17 cellular contexts compared by ENCODE assay signal in genomic region chr2:241853651-241854341, GRCh38. TPM values are rescaled to one million over a fixed set of nuclear protein-coding genes. Genes with fewer than 3 reads are reported as not detected.
A peak's percentile ranks its signal among the peaks of the same experiment; 100 is the strongest.
DNase-seq lines count a peak whose midpoint lies in the region; ATAC-seq, FAIRE-seq and TF ChIP-seq lines count a peak whose summit lies in the region.
"Had no signal": no experiment of that assay in that cellular context is flagged by ENCODE, and none has a peak within 500 bp of the region (broad histone marks: within the 10 kb centered on the region; RNA-seq: fewer than 3 reads in every experiment).

No MANE protein-coding gene starts in this region.

- no peak for FAIRE-seq in astrocyte (lab: Jason Lieb, UNC)
- FAIRE-seq: bronchial epithelial cell, GM18507 had no signal

- H3K4me1 ChIP-seq in BLaER1 treated with 17β-estradiol and CSF1 and Interleukin-3, amounts not matched to agents 10 nM and 100 nM, result peaks cover 54 to 71% (median 60%) of the 10 kb centered on the region in 10 experiments
- peaks cover 9% of the 10 kb centered on the region for H3K4me1 ChIP-seq in astrocyte (ENCODE audit: insufficient read depth, low read length)
- H3K4me1 ChIP-seq in mucosa of descending colon (ENCODE audit: low read depth), result peaks cover under 1% of the 10 kb centered on the region

- no peak overlapping the region for H2AFZ ChIP-seq in astrocyte (ENCODE audit: low read depth, low read length)
- H2AFZ ChIP-seq: neural progenitor cell had no signal

- no peak overlapping the region for H3K4me3 ChIP-seq in BLaER1 treated with 17β-estradiol and CSF1 and Interleukin-3, amounts not matched to agents 10 nM and 100 nM
- H3K4me3 ChIP-seq in astrocyte (ENCODE audit: insufficient read depth, low read depth, low read length) (no peak overlapping the region), mucosa of descending colon (no peak overlapping the region)
- H3K4me3 ChIP-seq: neural progenitor cell, SK-N-MC had no signal

- TF ChIP-seq CTCF in GM20000 (IDR thresholded peaks at IDR 0.05; ENCODE audit: extremely low read depth, missing control alignments) (no peak), astrocyte (IDR thresholded peaks at IDR 0.05; ENCODE audit: insufficient read depth, low read depth, low read length) (no peak), mucosa of descending colon (IDR thresholded peaks at IDR 0.05) (no peak)

- peak overlapping the region in 8 of 11 experiments; percentile 7 to 97 (median 56); a peak in 7 of 22 replicates for H3K9ac ChIP-seq in BLaER1 treated with 17β-estradiol and CSF1 and Interleukin-3, amounts not matched to agents 10 nM and 100 nM
- no peak overlapping the region for H3K9ac ChIP-seq in astrocyte (ENCODE audit: low read length)
- H3K9ac ChIP-seq: neural progenitor cell had no signal

- H3K9me3 Mint-ChIP-seq in astrocyte (ENCODE audit: unreplicated experiment), result no peaks in the 10 kb centered on the region
- H3K9me3 Mint-ChIP-seq in T-helper 2 cell treated with Interferon-gamma antibody and Interleukin-4, amounts not matched to agents 5 μg/mL and 100 μg/mL, for 36 hours, result no peaks in the 10 kb centered on the region
- H3K9me3 Mint-ChIP-seq: immature natural killer cell, neural progenitor cell had no signal

- intact Hi-C loops in mucosa of descending colon (cut with DNase I, micrococcal nuclease), result no loop called here

- H3K27me3 ChIP-seq in BLaER1 treated with 17β-estradiol and CSF1 and Interleukin-3, amounts not matched to agents 10 nM and 100 nM, result no peaks in the 10 kb centered on the region; a peak in 1 of 22 replicates
- no peaks in the 10 kb centered on the region for H3K27me3 ChIP-seq in astrocyte (ENCODE audit: insufficient read depth, low read length)
- H3K27me3 ChIP-seq: neural progenitor cell had no signal

- H3K79me2 ChIP-seq in astrocyte (ENCODE audit: insufficient read depth, low read length), result no peaks in the 10 kb centered on the region

- H3K9me3 ChIP-seq in BLaER1 treated with 17β-estradiol and CSF1 and Interleukin-3, amounts not matched to agents 10 nM and 100 nM (replicated peaks in 1 of 11), result no peaks in the 10 kb centered on the region
- H3K9me3 ChIP-seq in astrocyte (ENCODE audit: insufficient read depth, low read depth, low read length), result no peaks in the 10 kb centered on the region
- no peaks in the 10 kb centered on the region for H3K9me3 ChIP-seq in mucosa of descending colon

- peaks cover 0 to 45% (median 0%) of the 10 kb centered on the region in 11 experiments; a peak in 7 of 22 replicates for H4K20me1 ChIP-seq in BLaER1 treated with 17β-estradiol and CSF1 and Interleukin-3, amounts not matched to agents 10 nM and 100 nM
- no peaks in the 10 kb centered on the region for H4K20me1 ChIP-seq in astrocyte (ENCODE audit: insufficient read depth, low read length)

- peaks cover 0 to 28% (median 0%) of the 10 kb centered on the region in 11 experiments; a peak in 5 of 22 replicates for H3K36me3 ChIP-seq in BLaER1 treated with 17β-estradiol and CSF1 and Interleukin-3, amounts not matched to agents 10 nM and 100 nM
- H3K36me3 ChIP-seq in astrocyte (ENCODE audit: insufficient read depth, low read length), result no peaks in the 10 kb centered on the region
- no peaks in the 10 kb centered on the region for H3K36me3 ChIP-seq in mucosa of descending colon (ENCODE audit: low read depth)
- H3K36me3 ChIP-seq: neural progenitor cell had no signal

- ATAC-seq in mucosa of descending colon, result no peak
- ATAC-seq in GM19023 (IDR thresholded peaks at IDR 0.05; ENCODE audit: unreplicated experiment), result no peak
- ATAC-seq in GM18858 (IDR thresholded peaks at IDR 0.05; ENCODE audit: unreplicated experiment), result no peak

- no peak overlapping the region for H3K4me3 Mint-ChIP-seq in astrocyte (ENCODE audit: unreplicated experiment)
- H3K4me3 Mint-ChIP-seq in T-helper 2 cell treated with Interferon-gamma antibody and Interleukin-4, amounts not matched to agents 5 μg/mL and 100 μg/mL, for 36 hours, result no peak overlapping the region
- H3K4me3 Mint-ChIP-seq: immature natural killer cell, neural progenitor cell had no signal

- no peaks in the 10 kb centered on the region for H3K36me3 Mint-ChIP-seq in astrocyte (ENCODE audit: low read depth, unreplicated experiment)
- H3K36me3 Mint-ChIP-seq in T-helper 2 cell treated with Interferon-gamma antibody and Interleukin-4, amounts not matched to agents 5 μg/mL and 100 μg/mL, for 36 hours (ENCODE audit: low read depth), result no peaks in the 10 kb centered on the region
- H3K36me3 Mint-ChIP-seq: immature natural killer cell, neural progenitor cell had no signal

- H3K27me3 Mint-ChIP-seq in astrocyte (ENCODE audit: low read depth, unreplicated experiment), result peaks cover 13% of the 10 kb centered on the region
- no peaks in the 10 kb centered on the region for H3K27me3 Mint-ChIP-seq in T-helper 2 cell treated with Interferon-gamma antibody and Interleukin-4, amounts not matched to agents 5 μg/mL and 100 μg/mL, for 36 hours (ENCODE audit: low read depth)

- peak overlapping the region; percentile 86 to 100 (median 99) for H3K4me2 ChIP-seq in BLaER1 treated with 17β-estradiol and CSF1 and Interleukin-3, amounts not matched to agents 10 nM and 100 nM
- H3K4me2 ChIP-seq in astrocyte (ENCODE audit: low read length), result no peak overlapping the region
- H3K4me2 ChIP-seq: neural progenitor cell had no signal

- H3K27ac ChIP-seq in BLaER1 treated with 17β-estradiol and CSF1 and Interleukin-3, amounts not matched to agents 10 nM and 100 nM, result peak overlapping the region in 5 of 11 experiments; percentile 23 to 45 (median 26); a peak in 6 of 22 replicates
- H3K27ac ChIP-seq in astrocyte (ENCODE audit: low read depth, low read length), result no peak overlapping the region
- H3K27ac ChIP-seq: neural progenitor cell, SK-N-MC had no signal

- DNase-seq in GM20000 (ENCODE audit: low spot score) (peak; percentile 25), astrocyte (ENCODE audit: low read depth) (peak; percentile 37), mucosa of descending colon (peak in 2 of 3 donors; percentile 18 to 54), NAMALWA (ENCODE audit: low spot score) (no peak)
- DNase-seq in T-helper 2 cell treated with Interferon-gamma antibody and Interleukin-4, amounts not matched to agents 5 μg/mL and 100 μg/mL, for 36 hours (ENCODE audit: low spot score), result no peak
- DNase-seq: DMS 273 treated with DMSO at 0.1 percent for 48 hours, erythroblast, KG1, NCI-H226 had no signal

- no peaks in the 10 kb centered on the region for H3K4me1 Mint-ChIP-seq in astrocyte (ENCODE audit: low read depth, unreplicated experiment)
- H3K4me1 Mint-ChIP-seq in T-helper 2 cell treated with Interferon-gamma antibody and Interleukin-4, amounts not matched to agents 5 μg/mL and 100 μg/mL, for 36 hours (ENCODE audit: low read depth), result peaks cover 2% of the 10 kb centered on the region
- H3K4me1 Mint-ChIP-seq: immature natural killer cell had no signal

- H3K27ac Mint-ChIP-seq in astrocyte (ENCODE audit: unreplicated experiment), result no peak overlapping the region
- H3K27ac Mint-ChIP-seq in T-helper 2 cell treated with Interferon-gamma antibody and Interleukin-4, amounts not matched to agents 5 μg/mL and 100 μg/mL, for 36 hours, result no peak overlapping the region
- H3K27ac Mint-ChIP-seq: immature natural killer cell, neural progenitor cell had no signal

RNA-seq across cellular contexts. Expression of gene PDCD1, which starts 4.9 kb away (rescaled TPM):
- total RNA-seq in astrocyte (not detected in 2 replicates), mucosa of descending colon (under 1 TPM in 2 of 3 donors, not detected in 1; 0.13 to 0.70 TPM)
- total RNA-seq: bronchial epithelial cell had no signal

RNA-seq across cellular contexts. Expression of gene RTP5, which starts 15.7 kb away (rescaled TPM):
- total RNA-seq in astrocyte, result not detected in 2 replicates
- total RNA-seq in mucosa of descending colon, result not detected
- total RNA-seq: bronchial epithelial cell had no signal

RNA-seq across cellular contexts. Expression of gene NEU4, which starts 44.8 kb away (rescaled TPM):
- total RNA-seq in astrocyte (0.09 and 0.22 TPM in 2 replicates), mucosa of descending colon (10 to 100 TPM; 41.4 to 72.5 (median 71.0) TPM)
- total RNA-seq: bronchial epithelial cell had no signal

Comparison
In these comparisons a context has a peak if more than half of its experiments do, and no peak if none do; other contexts are left out.
1. DNase-seq: peak in GM20000 (single experiment), astrocyte (single experiment) and mucosa of descending colon (2 of 3); none in T-helper 2 cell treated with Interferon-gamma antibody and Interleukin-4, amounts not matched to agents 5 μg/mL and 100 μg/mL, for 36 hours (single experiment) and NAMALWA (single experiment).
2. RNA of gene NEU4, which starts 44.8 kb away (total RNA-seq): 41.4 to 72.5 TPM in mucosa of descending colon; 0.09 to 0.22 TPM in astrocyte; every median in the first group is over 10 times any median in the second.